In genomic region chr14:39176263-39177167, GRCh38 we compare ENCODE assay signal across 8 cellular contexts. TPM values are rescaled to one million over a fixed set of nuclear protein-coding genes. Genes with fewer than 3 reads are reported as not detected.
A peak's percentile ranks its signal among the peaks of the same experiment; 100 is the strongest.
DNase-seq lines count a peak whose midpoint lies in the region; ATAC-seq and TF ChIP-seq lines count a peak whose summit lies in the region.

No MANE protein-coding gene starts in this region.

- intact Hi-C loops in CD8-positive, alpha-beta T cell (cut with DNase I, micrococcal nuclease): loop anchor here in 1 of 2 experiments (2.0 kb wide), 1 partner anchor 90 kb away; no protein-coding TSS in a partner anchor
- intact Hi-C loops in posterior cingulate gyrus (cut with DNase I): loop anchor here (5.0 kb wide), 1 partner anchor 256 kb away; the partner anchor contains the start of gene FBXO33

- H3K4me1 ChIP-seq in CD8-positive, alpha-beta T cell (ENCODE audit: insufficient read depth, low read length): peaks cover 22% of the 10 kb centered on the region
- peaks cover 14% of the 10 kb centered on the region for H3K4me1 ChIP-seq in OCI-LY3 (ENCODE audit: low read length)
- H3K4me1 ChIP-seq in endodermal cell (ENCODE audit: control insufficient read depth, insufficient read depth, low read length): peaks cover 14% of the 10 kb centered on the region
- peaks cover 25 to 26% of the 10 kb centered on the region in 2 experiments for H3K4me1 ChIP-seq in neutrophil (ENCODE audit: control insufficient read depth in 1 of 2, insufficient read depth in 1 of 2, low read depth in 1 of 2, low read length in 1 of 2)

- H3K27ac Mint-ChIP-seq in CD8-positive, alpha-beta T cell: peak overlapping the region; percentile 100
- H3K27ac Mint-ChIP-seq in endodermal cell: peak overlapping the region; percentile 100

- H3K4me3 ChIP-seq in CD8-positive, alpha-beta T cell (ENCODE audit: low read depth, low read length): peak overlapping the region; percentile 87
- peak overlapping the region; percentile 87 for H3K4me3 ChIP-seq in OCI-LY3 (ENCODE audit: low read length)
- H3K4me3 ChIP-seq in endodermal cell (ENCODE audit: low read length): peak overlapping the region; percentile 94
- peak overlapping the region; percentile 90 to 94 for H3K4me3 ChIP-seq in neutrophil (ENCODE audit: low read depth in 1 of 2, low read length in 1 of 2)

- no peaks in the 10 kb centered on the region for H3K27me3 ChIP-seq in CD8-positive, alpha-beta T cell (ENCODE audit: insufficient read depth, low read length)
- H3K27me3 ChIP-seq in OCI-LY3 (ENCODE audit: low read depth, low read length) (no peaks in the 10 kb centered on the region), endodermal cell (ENCODE audit: control insufficient read depth, insufficient read depth, low read length, poor library complexity, severe bottlenecking) (no peaks in the 10 kb centered on the region), neutrophil (no peaks in the 10 kb centered on the region)

- H3K36me3 ChIP-seq in CD8-positive, alpha-beta T cell (ENCODE audit: insufficient read depth, low read length): peaks cover 23% of the 10 kb centered on the region
- H3K36me3 ChIP-seq in OCI-LY3 (replicated peaks; ENCODE audit: low read depth, low read length) (peaks cover 51% of the 10 kb centered on the region), endodermal cell (ENCODE audit: control insufficient read depth, insufficient read depth, low read length) (peaks cover 56% of the 10 kb centered on the region), neutrophil (peaks cover 53% of the 10 kb centered on the region)

- peak overlapping the region; percentile 92 for H3K27ac ChIP-seq in CD8-positive, alpha-beta T cell (ENCODE audit: low read depth, low read length)
- H3K27ac ChIP-seq in OCI-LY3 (ENCODE audit: low read length): peak overlapping the region; percentile 68
- H3K27ac ChIP-seq in endodermal cell (ENCODE audit: low read depth, low read length): no peak overlapping the region
- peak overlapping the region; percentile 92 for H3K27ac ChIP-seq in neutrophil

- POLR2A ChIA-PET in CD8-positive, alpha-beta T cell (lab: Charles Lee): interaction anchor here (2.2 kb wide), 1 partner anchor 256 kb away, joined by 25 read pairs; the partner anchor contains the start of gene FBXO33

- H3K9me3 Mint-ChIP-seq in CD8-positive, alpha-beta T cell: no peaks in the 10 kb centered on the region
- no peaks in the 10 kb centered on the region for H3K9me3 Mint-ChIP-seq in endodermal cell

- no peak overlapping the region for H2AFZ ChIP-seq in OCI-LY3 (ENCODE audit: low read depth, low read length)

- H3K9me3 ChIP-seq in CD8-positive, alpha-beta T cell (ENCODE audit: low read length): no peaks in the 10 kb centered on the region
- H3K9me3 ChIP-seq in OCI-LY3 (ENCODE audit: insufficient read depth, low read length) (no peaks in the 10 kb centered on the region), endodermal cell (ENCODE audit: control insufficient read depth, low read length) (no peaks in the 10 kb centered on the region), neutrophil (no peaks in the 10 kb centered on the region)

- H3K27me3 Mint-ChIP-seq in CD8-positive, alpha-beta T cell (ENCODE audit: low read depth): no peaks in the 10 kb centered on the region
- H3K27me3 Mint-ChIP-seq in endodermal cell (ENCODE audit: insufficient read depth): no peaks in the 10 kb centered on the region

- peaks cover 4% of the 10 kb centered on the region; the same call in 1 of the 2 replicates for H4K20me1 ChIP-seq in OCI-LY3 (ENCODE audit: insufficient read depth, low read length)

- H3K4me3 Mint-ChIP-seq in CD8-positive, alpha-beta T cell: peak overlapping the region; percentile 100
- peak overlapping the region; percentile 97 for H3K4me3 Mint-ChIP-seq in endodermal cell

- H3K4me1 Mint-ChIP-seq in CD8-positive, alpha-beta T cell (ENCODE audit: low read depth): peaks cover 43% of the 10 kb centered on the region
- peaks cover 18% of the 10 kb centered on the region for H3K4me1 Mint-ChIP-seq in endodermal cell

- H3K79me2 ChIP-seq in OCI-LY3 (ENCODE audit: low read length): peaks cover 52% of the 10 kb centered on the region

- CTCF ChIA-PET in CD8-positive, alpha-beta T cell (lab: Charles Lee): interaction anchor here (2.1 kb wide), 1 partner anchor 250 kb away, joined by 4 read pairs; no protein-coding TSS in a partner anchor

- no peak for DNase-seq in CD8-positive, alpha-beta T cell
- DNase-seq in endodermal cell (no peak), SHP77 (lab: John Stamatoyannopoulos, UW) (no peak), NCI-H1436 treated with DMSO at 0.1 percent for 48 hours (lab: John Stamatoyannopoulos, UW) (no peak), posterior cingulate gyrus (no peak), OCI-M1 (lab: John Stamatoyannopoulos, UW) (no peak)

- H3K9ac ChIP-seq in OCI-LY3 (ENCODE audit: low read length) (peak overlapping the region; percentile 84), endodermal cell (ENCODE audit: extremely low read depth, low read length, poor library complexity, severe bottlenecking) (peak overlapping the region; percentile 98)

- no peak for ATAC-seq in CD8-positive, alpha-beta T cell

- TF ChIP-seq CTCF in CD8-positive, alpha-beta T cell (IDR thresholded peaks at IDR 0.05): no peak
- TF ChIP-seq CTCF in OCI-LY3 (IDR thresholded peaks at IDR 0.05; ENCODE audit: low read depth, low read length): no peak
- TF ChIP-seq CTCF in endodermal cell (conservative IDR thresholded peaks at IDR 0.05): no peak
- TF ChIP-seq CTCF in neutrophil (IDR thresholded peaks at IDR 0.05): no peak

- H3K4me2 ChIP-seq in OCI-LY3 (ENCODE audit: low read length): peak overlapping the region; percentile 68

- 80 to 85% methylated on average over 2 to 5 of the region's 5 CpGs for WGBS in endodermal cell (ENCODE audit: insufficient coverage in 1 of 2, insufficient read length in 1 of 2), 2 experiments

- H3K36me3 Mint-ChIP-seq in CD8-positive, alpha-beta T cell: peaks cover 27% of the 10 kb centered on the region
- peaks cover 39% of the 10 kb centered on the region for H3K36me3 Mint-ChIP-seq in endodermal cell (ENCODE audit: low read depth)

RNA-seq across cellular contexts. Expression of gene PNN, which starts 1.5 kb away (rescaled TPM):
- total RNA-seq in CD8-positive, alpha-beta T cell: 100 to 1,000 TPM; 102 to 109 TPM
- 100 to 1,000 TPM; 122 to 148 TPM for total RNA-seq in endodermal cell
- polyA plus RNA-seq in endodermal cell (2013, experiment 1 of 2): 110 TPM
- polyA plus RNA-seq in endodermal cell (2013, experiment 2 of 2): 89.9 TPM

RNA-seq across cellular contexts. Expression of gene TRAPPC6B, which starts 6.4 kb away (rescaled TPM):
- 1 to 10 TPM; 6.8 to 7.1 TPM for total RNA-seq in CD8-positive, alpha-beta T cell
- total RNA-seq in endodermal cell: 10 to 100 TPM; 24.5 to 27.2 TPM
- 19.1 TPM for polyA plus RNA-seq in endodermal cell (2013, experiment 1 of 2)
- polyA plus RNA-seq in endodermal cell (2013, experiment 2 of 2): 18.7 TPM

RNA-seq across cellular contexts. Expression of gene MIA2, which starts 57.2 kb away (rescaled TPM):
- total RNA-seq in CD8-positive, alpha-beta T cell: 10 to 100 TPM; 16.7 to 19.1 TPM
- 10 to 100 TPM; 16.8 to 26.5 TPM for total RNA-seq in endodermal cell
- 13.9 TPM for polyA plus RNA-seq in endodermal cell (2013, experiment 1 of 2)
- 14.1 TPM for polyA plus RNA-seq in endodermal cell (2013, experiment 2 of 2)
